Comparison of ENCODE assay signal across 18 cellular contexts in genomic region chr7:139769066-139769465, GRCh38. TPM values are rescaled to one million over a fixed set of nuclear protein-coding genes. Genes with fewer than 3 reads are reported as not detected.
DNase-seq lines count a peak whose midpoint lies in the region; ATAC-seq and TF ChIP-seq lines count a peak whose summit lies in the region.
"Had no signal": no experiment of that assay in that cellular context is flagged by ENCODE, and none has a peak within 500 bp of the region (broad histone marks: within the 10 kb centered on the region; RNA-seq: fewer than 3 reads in every experiment).

No MANE protein-coding gene starts in this region.

- H3K56ac ChIP-seq in H9 (ENCODE audit: insufficient read length, low read depth, low read length) = no peak overlapping the region

- no peak for DNase-seq in activated CD8-positive, alpha-beta memory T cell treated with anti-CD3 and anti-CD28 coated beads, Interleukin-2, amount 10 ng/mL, durations not matched to agents 7 days and 5 days
- no peak for DNase-seq in activated CD8-positive, alpha-beta memory T cell treated with anti-CD3 and anti-CD28 coated beads, Interleukin-2, amount 50 U/mL, for 4 hours
- DNase-seq in H9 = no peak
- DNase-seq in osteoblast (ENCODE audit: insufficient read length, low spot score, missing footprints) = no peak
- no peak for DNase-seq in amniotic stem cell (lab: John Stamatoyannopoulos, UW)
- no peak for DNase-seq in NCI-H82 treated with DMSO at 0.1 percent for 48 hours (lab: John Stamatoyannopoulos, UW; ENCODE audit: unreplicated experiment)
- DNase-seq: activated B cell treated with CpG ODN at 0.5 μM for 24 hours, Calu3, dermis blood vessel endothelial cell, GDM1, head of caudate nucleus, NCI-H1092, NCI-H82 had no signal

- no peaks in the 10 kb centered on the region for H3K27me3 Mint-ChIP-seq in activated CD8-positive, alpha-beta memory T cell treated with anti-CD3 and anti-CD28 coated beads, Interleukin-2, amount 10 ng/mL, durations not matched to agents 7 days and 5 days
- H3K27me3 Mint-ChIP-seq in H9 (ENCODE audit: low read depth) = no peaks in the 10 kb centered on the region; the same call in 1 of the 2 replicates
- no peaks in the 10 kb centered on the region for H3K27me3 Mint-ChIP-seq in brain
- H3K27me3 Mint-ChIP-seq: activated B cell treated with CpG ODN at 0.5 μM for 24 hours had no signal

- no peaks in the 10 kb centered on the region; the same call in 1 of the 2 replicates for H3K4me1 ChIP-seq in H9 (ENCODE audit: insufficient read depth, low read length)
- H3K4me1 ChIP-seq in osteoblast (ENCODE audit: insufficient read depth, low read length) = peaks cover 35% of the 10 kb centered on the region

- H3K23ac ChIP-seq in H9 (ENCODE audit: insufficient read length, low read depth, low read length) = no peak overlapping the region

- H2AK5ac ChIP-seq in H9 (ENCODE audit: insufficient read length, low read length) = no peak overlapping the region

- H2BK15ac ChIP-seq in H9 (ENCODE audit: low read depth, low read length) = no peak overlapping the region

- H3K4me2 ChIP-seq in H9 (ENCODE audit: insufficient read depth, insufficient read length, low read length) = no peak overlapping the region
- H3K4me2 ChIP-seq in osteoblast (ENCODE audit: insufficient read depth, low read length) = no peak overlapping the region

- H3K36me3 Mint-ChIP-seq in activated CD8-positive, alpha-beta memory T cell treated with anti-CD3 and anti-CD28 coated beads, Interleukin-2, amount 10 ng/mL, durations not matched to agents 7 days and 5 days = peaks cover 17% of the 10 kb centered on the region
- H3K36me3 Mint-ChIP-seq in H9 (ENCODE audit: insufficient read depth in 1 of 3, low read depth in 3 of 3) (peaks cover 0 to 6% (median 0%) of the 10 kb centered on the region in 3 experiments; a peak in 1 of 7 replicates), brain (peaks cover 65% of the 10 kb centered on the region)

- H3K27me3 ChIP-seq in H9 (ENCODE audit: insufficient read depth, low read length) (no peaks in the 10 kb centered on the region), osteoblast (ENCODE audit: insufficient read depth, low read length) (no peaks in the 10 kb centered on the region)
- H3K27me3 ChIP-seq: pancreas had no signal

- no peak overlapping the region for H3K9ac ChIP-seq in H9 (ENCODE audit: extremely low read depth, insufficient read length, low read length)

- CTCF ChIA-PET in activated CD8-positive, alpha-beta memory T cell treated with anti-CD3 and anti-CD28 coated beads, Interleukin-2, amount 10 ng/mL, durations not matched to agents 7 days and 5 days (lab: Charles Lee) = interaction anchor here (0.9 to 1.4 kb wide), 3 partner anchors 8 to 122 kb away, joined by 3 to 4 read pairs (median 4); partner anchors contain the start of gene HIPK2

- H2BK120ac ChIP-seq in H9 (ENCODE audit: low read depth, low read length, poor library complexity, severe bottlenecking) = no peak overlapping the region

- H3K79me1 ChIP-seq in H9 (ENCODE audit: insufficient read depth, low read depth, low read length, poor library complexity, severe bottlenecking) = no peaks in the 10 kb centered on the region

- no peak overlapping the region for H3K4me3 Mint-ChIP-seq in activated CD8-positive, alpha-beta memory T cell treated with anti-CD3 and anti-CD28 coated beads, Interleukin-2, amount 10 ng/mL, durations not matched to agents 7 days and 5 days
- H3K4me3 Mint-ChIP-seq in H9 (no peak overlapping the region), brain (no peak overlapping the region)
- H3K4me3 Mint-ChIP-seq: activated B cell treated with CpG ODN at 0.5 μM for 24 hours, mesothelial cell of epicardium had no signal

- H4K20me1 ChIP-seq in H9 (ENCODE audit: control insufficient read depth, insufficient read depth, insufficient read length) = no peaks in the 10 kb centered on the region
- peaks cover 49% of the 10 kb centered on the region for H4K20me1 ChIP-seq in osteoblast (ENCODE audit: insufficient read depth, low read length)

- no peak for ATAC-seq in activated CD8-positive, alpha-beta memory T cell treated with anti-CD3 and anti-CD28 coated beads, Interleukin-2, amount 10 ng/mL, durations not matched to agents 7 days and 5 days
- ATAC-seq in HG03460 (IDR thresholded peaks at IDR 0.05; ENCODE audit: unreplicated experiment) = no peak

- no peaks in the 10 kb centered on the region for H3K23me2 ChIP-seq in H9 (ENCODE audit: insufficient read length, low read depth, low read length, poor library complexity, severe bottlenecking)

- no peak overlapping the region for H3K27ac ChIP-seq in H9 (ENCODE audit: insufficient read length, low read depth, low read length)
- peak overlapping the region; percentile 22 for H3K27ac ChIP-seq in osteoblast (ENCODE audit: low read depth, low read length)
- H3K27ac ChIP-seq: pancreas had no signal

- H3K36me3 ChIP-seq in osteoblast (ENCODE audit: insufficient read depth, low read length) = peaks cover 21% of the 10 kb centered on the region
- H3K36me3 ChIP-seq: pancreas had no signal

- no peak overlapping the region for H3K4me3 ChIP-seq in osteoblast (ENCODE audit: insufficient read depth, low read length)
- H3K4me3 ChIP-seq: pancreas, skin epidermis had no signal

- 0 out of 2 replicates have a peak, but pooled peaks cover 2% of the 10 kb centered on the region for H3K79me2 ChIP-seq in H9 (ENCODE audit: insufficient read depth, low read length)
- peaks cover 96% of the 10 kb centered on the region for H3K79me2 ChIP-seq in osteoblast (ENCODE audit: insufficient read depth, low read length)

- H3K4ac ChIP-seq in H9 (ENCODE audit: low read depth, low read length) = no peak overlapping the region

- H3K27ac Mint-ChIP-seq in activated CD8-positive, alpha-beta memory T cell treated with anti-CD3 and anti-CD28 coated beads, Interleukin-2, amount 10 ng/mL, durations not matched to agents 7 days and 5 days = peak overlapping the region; percentile 95
- H3K27ac Mint-ChIP-seq in H9 (0 out of 7 replicates have a peak overlapping the region, but pooled peaks of 1 of the 3 experiments have one; percentile 34), brain (peak overlapping the region in 3 of 5 experiments; percentile 25 to 63 (median 36))
- H3K27ac Mint-ChIP-seq: activated B cell treated with CpG ODN at 0.5 μM for 24 hours, mesothelial cell of epicardium had no signal

- no CpG with 5 or more reads among the region's 10 CpGs for WGBS in H9 (ENCODE audit: extremely low coverage, insufficient read length, low lambda C conversion rate)

- H3K18ac ChIP-seq in H9 (ENCODE audit: insufficient read length, low read depth, low read length) = no peak overlapping the region

- no peak overlapping the region for H2BK5ac ChIP-seq in H9 (ENCODE audit: insufficient read length, low read length)

- H3T11ph ChIP-seq in H9 (ENCODE audit: low read length) = no peak overlapping the region

- H3K4me1 Mint-ChIP-seq in activated CD8-positive, alpha-beta memory T cell treated with anti-CD3 and anti-CD28 coated beads, Interleukin-2, amount 10 ng/mL, durations not matched to agents 7 days and 5 days = peaks cover 63% of the 10 kb centered on the region
- peaks cover 7 to 15% of the 10 kb centered on the region in 2 experiments for H3K4me1 Mint-ChIP-seq in H9
- peaks cover 60% of the 10 kb centered on the region for H3K4me1 Mint-ChIP-seq in brain

- H3K9me3 Mint-ChIP-seq in activated CD8-positive, alpha-beta memory T cell treated with anti-CD3 and anti-CD28 coated beads, Interleukin-2, amount 10 ng/mL, durations not matched to agents 7 days and 5 days (ENCODE audit: low read depth) = no peaks in the 10 kb centered on the region
- H3K9me3 Mint-ChIP-seq in H9 (no peaks in the 10 kb centered on the region), brain (peaks cover 0 to 3% (median 0%) of the 10 kb centered on the region in 5 experiments)
- H3K9me3 Mint-ChIP-seq: activated B cell treated with CpG ODN at 0.5 μM for 24 hours had no signal

- 0 out of 2 replicates have a peak overlapping the region, but pooled peaks have one; percentile 41 for H3K14ac ChIP-seq in H9 (ENCODE audit: insufficient read depth, low read length)

- no peak overlapping the region for H2BK12ac ChIP-seq in H9 (ENCODE audit: insufficient read length, low read depth, low read length)

- H4K5ac ChIP-seq in H9 (ENCODE audit: insufficient read length, low read depth, low read length) = no peak overlapping the region

- no peak overlapping the region for H2AFZ ChIP-seq in H9 (ENCODE audit: low read length)
- no peak overlapping the region for H2AFZ ChIP-seq in osteoblast (ENCODE audit: low read length)

- TF ChIP-seq CTCF in H9 (conservative IDR thresholded peaks at IDR 0.05) (no peak), brain (conservative IDR thresholded peaks at IDR 0.05) (no peak), osteoblast (IDR thresholded peaks at IDR 0.05; ENCODE audit: extremely low read depth, low read depth, low read length) (no peak)

- no peak overlapping the region for H4K8ac ChIP-seq in H9 (replicated peaks; ENCODE audit: insufficient read length, low read depth, low read length)

- no peak overlapping the region for H2BK20ac ChIP-seq in H9 (ENCODE audit: low read depth, low read length, poor library complexity, severe bottlenecking)

- no peak overlapping the region for H4K91ac ChIP-seq in H9 (ENCODE audit: insufficient read length, low read depth, low read length)

- H3K9me3 ChIP-seq in H9 (ENCODE audit: control insufficient read depth, low read depth, low read length) = no peaks in the 10 kb centered on the region
- no peaks in the 10 kb centered on the region for H3K9me3 ChIP-seq in osteoblast (ENCODE audit: low read depth, low read length)
- H3K9me3 ChIP-seq: pancreas had no signal

RNA-seq across cellular contexts. Expression of gene HIPK2, which starts 8.7 kb away (rescaled TPM):
- 10 to 100 TPM; 20.2 to 21.4 TPM for total RNA-seq in activated CD8-positive, alpha-beta memory T cell treated with anti-CD3 and anti-CD28 coated beads, Interleukin-2, amount 10 ng/mL, durations not matched to agents 7 days and 5 days
- total RNA-seq in H9 (2021) (19.0 and 21.9 TPM in 2 replicates), osteoblast (12.7 and 13.3 TPM in 2 replicates)
- polyA plus RNA-seq in brain (ENCODE audit: insufficient read depth, low read depth, low replicate concordance) = 64.4 TPM

RNA-seq across cellular contexts. Expression of gene TBXAS1, which starts 60.0 kb away (rescaled TPM):
- total RNA-seq in activated CD8-positive, alpha-beta memory T cell treated with anti-CD3 and anti-CD28 coated beads, Interleukin-2, amount 10 ng/mL, durations not matched to agents 7 days and 5 days = 1 to 10 TPM; 1.7 to 3.9 TPM
- total RNA-seq in H9 (2021) (0.39 and 1.4 TPM in 2 replicates), osteoblast (0.59 and 0.72 TPM in 2 replicates)
- 3.7 TPM for polyA plus RNA-seq in brain (ENCODE audit: insufficient read depth, low read depth, low replicate concordance)
